Comparison of ENCODE assay signal across 9 cellular contexts in the genomic region with DNA sequence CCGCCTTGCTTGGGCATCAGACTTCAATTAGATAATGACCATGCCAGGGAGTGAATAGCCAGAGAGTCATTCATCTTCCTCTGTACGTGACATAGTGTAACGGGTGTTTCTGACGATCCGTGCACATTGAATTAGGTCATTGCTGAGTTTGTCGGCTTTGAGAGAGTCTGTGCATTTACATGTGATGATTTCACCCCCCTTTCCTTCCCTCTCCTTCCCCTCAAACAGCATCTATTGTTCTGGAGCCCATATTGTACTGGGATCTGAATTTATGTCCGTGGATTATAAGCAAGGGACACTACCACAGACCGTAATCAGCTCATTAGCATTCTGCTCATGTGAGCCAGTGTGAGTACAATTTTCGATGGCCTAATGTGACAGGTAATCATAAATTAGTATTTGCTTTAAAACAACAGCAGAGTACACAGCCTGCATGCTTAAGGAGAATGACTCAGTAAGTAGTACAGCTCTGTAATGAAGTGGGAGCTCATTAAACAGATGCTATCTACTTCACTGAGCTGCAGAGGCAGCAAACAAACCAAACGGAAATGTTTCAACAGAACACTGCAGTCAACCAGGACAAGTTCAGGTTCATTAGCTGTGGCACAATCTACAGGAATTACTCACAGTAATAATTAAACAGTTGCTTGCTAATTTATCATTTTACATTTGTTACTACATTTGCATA.
DNase-seq lines count a peak whose midpoint lies in the region; ATAC-seq and TF ChIP-seq lines count a peak whose summit lies in the region.
"Had no signal": no experiment of that assay in that cellular context is flagged by ENCODE, and none has a peak within 500 bp of the region (broad histone marks: within the 10 kb centered on the region; RNA-seq: fewer than 3 reads in every experiment).

No MANE protein-coding gene starts in this region.

- H3K36me3 Mint-ChIP-seq in type B pancreatic cell: no peaks in the 10 kb centered on the region
- H3K36me3 Mint-ChIP-seq in endothelial cell (ENCODE audit: low read depth, unreplicated experiment): no peaks in the 10 kb centered on the region
- H3K36me3 Mint-ChIP-seq: activated naive CD8-positive, alpha-beta T cell treated with anti-CD3 and anti-CD28 coated beads, Interleukin-2, amount 10 ng/mL, durations not matched to agents 7 days and 5 days had no signal

- H3K27me3 Mint-ChIP-seq in type B pancreatic cell (peaks cover 47% of the 10 kb centered on the region), endothelial cell (ENCODE audit: unreplicated experiment) (peaks cover 3% of the 10 kb centered on the region)
- H3K27me3 Mint-ChIP-seq: activated naive CD8-positive, alpha-beta T cell treated with anti-CD3 and anti-CD28 coated beads, Interleukin-2, amount 10 ng/mL, durations not matched to agents 7 days and 5 days had no signal

- H3K4me3 Mint-ChIP-seq in type B pancreatic cell (peak overlapping the region; percentile 23), endothelial cell (ENCODE audit: unreplicated experiment) (no peak overlapping the region)
- H3K4me3 Mint-ChIP-seq: activated naive CD8-positive, alpha-beta T cell treated with anti-CD3 and anti-CD28 coated beads, Interleukin-2, amount 10 ng/mL, durations not matched to agents 7 days and 5 days had no signal

- H3K4me1 Mint-ChIP-seq in type B pancreatic cell (ENCODE audit: unreplicated experiment): peaks cover 52% of the 10 kb centered on the region
- H3K4me1 Mint-ChIP-seq in endothelial cell (ENCODE audit: unreplicated experiment): peaks cover 33% of the 10 kb centered on the region
- H3K4me1 Mint-ChIP-seq: activated naive CD8-positive, alpha-beta T cell treated with anti-CD3 and anti-CD28 coated beads, Interleukin-2, amount 10 ng/mL, durations not matched to agents 7 days and 5 days had no signal

- DNase-seq in Ammon's horn (ENCODE audit: low spot score): peak; percentile 51
- DNase-seq in glomerular visceral epithelial cell (ENCODE audit: extremely low spot score): peak; percentile 53
- DNase-seq in type B pancreatic cell (ENCODE audit: extremely low spot score, unreplicated experiment): no peak
- no peak for DNase-seq in mesenteric fat pad (ENCODE audit: low spot score)
- no peak for DNase-seq in endothelial cell (ENCODE audit: low spot score)
- DNase-seq: activated naive CD8-positive, alpha-beta T cell treated with anti-CD3 and anti-CD28 coated beads, Interleukin-2, amount 10 ng/mL, durations not matched to agents 7 days and 5 days had no signal

- TF ChIP-seq CTCF in type B pancreatic cell (conservative IDR thresholded peaks at IDR 0.05) (no peak), endothelial cell (IDR thresholded peaks at IDR 0.05; ENCODE audit: unreplicated experiment) (no peak)

- ATAC-seq in HG03460 (IDR thresholded peaks at IDR 0.05; ENCODE audit: unreplicated experiment): peak; percentile 53
- ATAC-seq in GM19397 (IDR thresholded peaks at IDR 0.05; ENCODE audit: unreplicated experiment): no peak

- H3K27ac Mint-ChIP-seq in type B pancreatic cell (peak overlapping the region; percentile 33), endothelial cell (ENCODE audit: unreplicated experiment) (no peak overlapping the region)
- H3K27ac Mint-ChIP-seq: activated naive CD8-positive, alpha-beta T cell treated with anti-CD3 and anti-CD28 coated beads, Interleukin-2, amount 10 ng/mL, durations not matched to agents 7 days and 5 days had no signal

- H3K9me3 Mint-ChIP-seq in type B pancreatic cell (no peaks in the 10 kb centered on the region), endothelial cell (ENCODE audit: unreplicated experiment) (no peaks in the 10 kb centered on the region)
- H3K9me3 Mint-ChIP-seq: activated naive CD8-positive, alpha-beta T cell treated with anti-CD3 and anti-CD28 coated beads, Interleukin-2, amount 10 ng/mL, durations not matched to agents 7 days and 5 days had no signal

TF ChIP-seq in PFSK-1, 5 proteins besides CTCF, POLR2A, EP300 and RAD21:
- TF ChIP-seq REST (IDR thresholded peaks at IDR 0.05; ENCODE audit: insufficient read depth in 1 of 2, low read depth in 2 of 2, low read length in 2 of 2) (peak in 1 of 2 experiments; percentile 43; a peak in 1 of 4 replicates), TAF1 (IDR thresholded peaks at IDR 0.05; ENCODE audit: borderline replicate concordance, insufficient read depth, low read length) (no peak), FOXP2 (optimal IDR thresholded peaks at IDR 0.05; ENCODE audit: borderline replicate concordance, extremely low read depth, extremely low read length, insufficient read depth) (peak; percentile 78)

Comparison
In these comparisons a context has a peak if more than half of its experiments do, and no peak if none do; other contexts are left out.
1. DNase-seq: peak in Ammon's horn (single experiment) and glomerular visceral epithelial cell (single experiment); none in type B pancreatic cell (single experiment), mesenteric fat pad (single experiment) and endothelial cell (single experiment).